15 cellular contexts compared by ENCODE assay signal in genomic region chr10:77919713-77920108, GRCh38. TPM values are rescaled to one million over a fixed set of nuclear protein-coding genes. Genes with fewer than 3 reads are reported as not detected.
DNase-seq lines count a peak whose midpoint lies in the region; ATAC-seq and TF ChIP-seq lines count a peak whose summit lies in the region.
"Had no signal": no experiment of that assay in that cellular context is flagged by ENCODE, and none has a peak within 500 bp of the region (broad histone marks: within the 10 kb centered on the region; RNA-seq: fewer than 3 reads in every experiment).

No MANE protein-coding gene starts in this region.

- peak; percentile 28 for DNase-seq in COLO829 (ENCODE audit: low spot score)
- peak; percentile 47 for DNase-seq in NCI-H510A (lab: John Stamatoyannopoulos, UW)
- no peak for DNase-seq in chondrocyte (ENCODE audit: low spot score)
- DNase-seq in mucosa of descending colon, result no peak
- DNase-seq in NCI-H1436 treated with DMSO at 0.1 percent for 48 hours (lab: John Stamatoyannopoulos, UW), result no peak
- DNase-seq: activated CD4-positive, alpha-beta T cell treated with anti-CD3 and anti-CD28 coated beads, Interleukin-2, amount 10 ng/mL, durations not matched to agents 24 days and 14 days; activated gamma-delta T cell treated with Interleukin-2 at 50 U/mL for 16 hours; CD8-positive, alpha-beta T cell; naive thymus-derived CD8-positive, alpha-beta T cell; NCI-H446; SHP77 had no signal

- peak overlapping the region; percentile 11 for H3K27ac Mint-ChIP-seq in chondrocyte (ENCODE audit: unreplicated experiment)
- H3K27ac Mint-ChIP-seq: activated CD4-positive, alpha-beta T cell treated with anti-CD3 and anti-CD28 coated beads, Interleukin-2, amount 10 ng/mL, durations not matched to agents 24 days and 14 days; CD8-positive, alpha-beta T cell; naive thymus-derived CD8-positive, alpha-beta T cell; stimulated activated memory B cell treated with anti-CD40 and anti-IgM and Interleukin-4, amounts not matched to agents 10 μg/mL and 1 μg/mL and 100 μg/mL, for 72 hours had no signal

- no peak overlapping the region for H3K4me3 ChIP-seq in mucosa of descending colon

- no peaks in the 10 kb centered on the region for H3K36me3 Mint-ChIP-seq in chondrocyte (ENCODE audit: low read depth)
- H3K36me3 Mint-ChIP-seq: CD8-positive, alpha-beta T cell; naive thymus-derived CD8-positive, alpha-beta T cell; stimulated activated memory B cell treated with anti-CD40 and anti-IgM and Interleukin-4, amounts not matched to agents 10 μg/mL and 1 μg/mL and 100 μg/mL, for 72 hours had no signal

- no peaks in the 10 kb centered on the region for H3K9me3 ChIP-seq in mucosa of descending colon

- no peak overlapping the region for H3K4me3 Mint-ChIP-seq in chondrocyte (ENCODE audit: unreplicated experiment)
- H3K4me3 Mint-ChIP-seq: activated CD4-positive, alpha-beta T cell treated with anti-CD3 and anti-CD28 coated beads, Interleukin-2, amount 10 ng/mL, durations not matched to agents 24 days and 14 days; CD8-positive, alpha-beta T cell; naive thymus-derived CD8-positive, alpha-beta T cell; stimulated activated memory B cell treated with anti-CD40 and anti-IgM and Interleukin-4, amounts not matched to agents 10 μg/mL and 1 μg/mL and 100 μg/mL, for 72 hours had no signal

- TF ChIP-seq CTCF in chondrocyte (IDR thresholded peaks at IDR 0.05) (no peak), mucosa of descending colon (IDR thresholded peaks at IDR 0.05) (no peak)

- ATAC-seq in mucosa of descending colon, result peak; percentile 25
- no peak for ATAC-seq in GM18498 (IDR thresholded peaks at IDR 0.05; ENCODE audit: unreplicated experiment)
- no peak for ATAC-seq in HG03095 (IDR thresholded peaks at IDR 0.05; ENCODE audit: unreplicated experiment)
- ATAC-seq in GM18519 (IDR thresholded peaks at IDR 0.05; ENCODE audit: low FRiP score, unreplicated experiment), result no peak
- ATAC-seq: CD8-positive, alpha-beta T cell; naive thymus-derived CD8-positive, alpha-beta T cell; stimulated activated memory B cell treated with anti-CD40 and anti-IgM and Interleukin-4, amounts not matched to agents 10 μg/mL and 1 μg/mL and 100 μg/mL, for 72 hours had no signal

- H3K4me1 ChIP-seq in mucosa of descending colon (ENCODE audit: low read depth), result peaks cover 6% of the 10 kb centered on the region

- H3K9me3 Mint-ChIP-seq in chondrocyte (ENCODE audit: low read depth), result no peaks in the 10 kb centered on the region
- H3K9me3 Mint-ChIP-seq: activated CD4-positive, alpha-beta T cell treated with anti-CD3 and anti-CD28 coated beads, Interleukin-2, amount 10 ng/mL, durations not matched to agents 24 days and 14 days; CD8-positive, alpha-beta T cell; stimulated activated memory B cell treated with anti-CD40 and anti-IgM and Interleukin-4, amounts not matched to agents 10 μg/mL and 1 μg/mL and 100 μg/mL, for 72 hours had no signal

- no peaks in the 10 kb centered on the region for H3K36me3 ChIP-seq in mucosa of descending colon (ENCODE audit: low read depth)

- intact Hi-C loops in mucosa of descending colon (cut with DNase I, micrococcal nuclease), result no loop called here

- no peaks in the 10 kb centered on the region for H3K27me3 Mint-ChIP-seq in chondrocyte (ENCODE audit: low read depth)

- H3K4me1 Mint-ChIP-seq in chondrocyte (ENCODE audit: low read depth), result peaks cover 38% of the 10 kb centered on the region
- H3K4me1 Mint-ChIP-seq: naive thymus-derived CD8-positive, alpha-beta T cell; stimulated activated memory B cell treated with anti-CD40 and anti-IgM and Interleukin-4, amounts not matched to agents 10 μg/mL and 1 μg/mL and 100 μg/mL, for 72 hours had no signal

RNA-seq across cellular contexts. Expression of gene DLG5, which starts 6.8 kb away (rescaled TPM):
- total RNA-seq in chondrocyte (60.5 to 71.1 TPM (median 62.1 TPM) in 3 replicates), mucosa of descending colon (10 to 100 TPM; 28.9 to 78.3 (median 35.1) TPM)

Comparison
In these comparisons a context has a peak if more than half of its experiments do, and no peak if none do; other contexts are left out.
1. DNase-seq: peak in COLO829 (single experiment) and NCI-H510A (single experiment); none in chondrocyte (single experiment), mucosa of descending colon (0 of 3) and NCI-H1436 treated with DMSO at 0.1 percent for 48 hours (single experiment).